In genomic region chr5:64108674-64109073, GRCh38 we compare ENCODE assay signal across 31 cellular contexts. TPM values are rescaled to one million over a fixed set of nuclear protein-coding genes. Genes with fewer than 3 reads are reported as not detected.
"Had no signal": no experiment of that assay in that cellular context is flagged by ENCODE, and none has a peak within 500 bp of the region (broad histone marks: within the 10 kb centered on the region; RNA-seq: fewer than 3 reads in every experiment).

No MANE protein-coding gene starts in this region.

- FAIRE-seq: endometrium, endothelial cell of umbilical vein, frontal cortex, TTC549 had no signal

- ATAC-seq: activated naive CD4-positive, alpha-beta T cell treated with anti-CD3 and anti-CD28 coated beads, Interleukin-2, amount 50 U/mL, for 72 hours; activated T-cell treated with anti-CD3 and anti-CD28 coated beads, Interleukin-2, amount 50 U/mL, for 72 hours; WTC11 had no signal

- H3K36me3 ChIP-seq: ascending aorta, breast epithelium, cardiac muscle cell, colonic mucosa, esophagus squamous epithelium had no signal

- H3K9me3 ChIP-seq: colonic mucosa, esophagus squamous epithelium had no signal

- DNase-seq: activated CD4-positive, alpha-beta memory T cell treated with anti-CD3 and anti-CD28 coated beads, Interleukin-2, amount 10 ng/mL, durations not matched to agents 7 days and 5 days; activated CD4-positive, alpha-beta T cell treated with anti-CD3 and anti-CD28 coated beads for 1 hour; activated CD4-positive, alpha-beta T cell treated with anti-CD3 and anti-CD28 coated beads for 4 hours; activated CD4-positive, alpha-beta T cell treated with anti-CD3 and anti-CD28 coated beads, Interleukin-2, amount 10 ng/mL, durations not matched to agents 7 days and 5 days; activated CD4-positive, alpha-beta T cell treated with anti-CD3 and anti-CD28 coated beads, Interleukin-2, amount 50 U/mL, for 4 hours; activated CD8-positive, alpha-beta memory T cell treated with anti-CD3 and anti-CD28 coated beads, Interleukin-2, amount 50 U/mL, for 48 hours; activated gamma-delta T cell; activated naive CD4-positive, alpha-beta T cell; activated naive CD4-positive, alpha-beta T cell treated with anti-CD3 and anti-CD28 coated beads, Interleukin-2, amount 10 ng/mL, durations not matched to agents 7 days and 5 days; activated naive CD8-positive, alpha-beta T cell treated with anti-CD3 and anti-CD28 coated beads, Interleukin-2, amount 10 ng/mL, durations not matched to agents 7 days and 5 days; activated T-cell treated with anti-CD3 and anti-CD28 coated beads for 4 hours; activated T-cell treated with anti-CD3 and anti-CD28 coated beads, Interleukin-2, amount 50 U/mL, for 24 hours; activated T-cell treated with anti-CD3 and anti-CD28 coated beads, Interleukin-2, amount 50 U/mL, for 72 hours; central memory CD4-positive, alpha-beta T cell; cerebellar nuclear complex; colonic mucosa; effector CD8-positive, alpha-beta T cell; esophagus squamous epithelium; head of caudate nucleus; hippocampal formation had no signal

- H3K4me1 ChIP-seq: ascending aorta, breast epithelium, colonic mucosa, esophagus squamous epithelium had no signal

- H3K27ac ChIP-seq: ascending aorta, breast epithelium, cardiac muscle cell, colonic mucosa, epithelial cell of prostate, esophagus squamous epithelium, VCaP had no signal

- H3K4me3 ChIP-seq: ascending aorta, breast epithelium, cardiac muscle cell, colonic mucosa, esophagus squamous epithelium had no signal

- H3K27me3 ChIP-seq: ascending aorta, breast epithelium, cardiac muscle cell, colonic mucosa, esophagus squamous epithelium had no signal

RNA-seq across cellular contexts. Expression of gene RNF180, which starts 57.0 kb away (rescaled TPM):
- total RNA-seq: activated CD4-positive, alpha-beta memory T cell treated with anti-CD3 and anti-CD28 coated beads, Interleukin-2, amount 10 ng/mL, durations not matched to agents 7 days and 5 days; activated CD4-positive, alpha-beta T cell treated with anti-CD3 and anti-CD28 coated beads, Interleukin-2, amount 10 ng/mL, durations not matched to agents 7 days and 5 days; activated naive CD4-positive, alpha-beta T cell treated with anti-CD3 and anti-CD28 coated beads, Interleukin-2, amount 50 U/mL, for 72 hours; activated naive CD8-positive, alpha-beta T cell treated with anti-CD3 and anti-CD28 coated beads, Interleukin-2, amount 10 ng/mL, durations not matched to agents 7 days and 5 days; activated T-cell treated with anti-CD3 and anti-CD28 coated beads, Interleukin-2, amount 50 U/mL, for 72 hours had no signal
